Comparison of ENCODE assay signal across 9 cellular contexts in the genomic region with DNA sequence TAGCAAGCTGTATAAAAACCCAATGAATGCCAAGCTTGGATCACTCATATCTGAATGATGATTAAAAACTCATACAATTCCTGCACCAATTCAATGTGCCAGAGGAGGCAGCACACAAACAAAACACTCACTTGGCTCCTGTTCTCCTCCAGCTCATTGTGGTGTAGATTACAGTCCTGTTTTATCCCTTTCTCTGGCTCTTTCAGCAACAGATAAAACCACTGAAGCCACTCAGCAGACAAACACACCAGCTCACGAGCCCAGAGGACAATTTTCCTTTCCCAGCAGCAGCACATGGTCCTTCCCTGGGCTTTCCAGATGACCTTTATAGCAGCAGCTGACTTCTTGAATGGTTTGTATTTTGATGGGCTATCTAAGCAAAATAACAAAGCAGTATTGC.
A peak's percentile ranks its signal among the peaks of the same experiment; 100 is the strongest.
DNase-seq lines count a peak whose midpoint lies in the region; ATAC-seq and TF ChIP-seq lines count a peak whose summit lies in the region.
"Had no signal": no experiment of that assay in that cellular context is flagged by ENCODE, and none has a peak within 500 bp of the region (broad histone marks: within the 10 kb centered on the region; RNA-seq: fewer than 3 reads in every experiment).

No MANE protein-coding gene starts in this region.

- H2AFZ ChIP-seq in PC-3 (ENCODE audit: low read length), result no peak overlapping the region

- DNase-seq in activated CD8-positive, alpha-beta T cell treated with anti-CD3 and anti-CD28 coated beads for 36 hours, result peak; percentile 42
- no peak for DNase-seq in activated CD8-positive, alpha-beta T cell treated with anti-CD3 and anti-CD28 coated beads, Interleukin-2, amount 10 ng/mL, durations not matched to agents 7 days and 5 days
- DNase-seq in PC-3 (peak; percentile 47), globus pallidus (ENCODE audit: low spot score) (peak; percentile 14), thyroid gland (peak in 1 of 2 donors; percentile 6)
- DNase-seq in activated T-cell treated with anti-CD3 and anti-CD28 coated beads, Interleukin-2, amount 50 U/mL, for 1 hour, result no peak
- DNase-seq: activated B cell treated with CpG ODN at 0.5 μM for 24 hours had no signal

- H3K4me3 ChIP-seq in PC-3 (ENCODE audit: low read length) (no peak overlapping the region), thyroid gland (replicated peaks in 1 of 3) (no peak overlapping the region)

- no peak for TF ChIP-seq POLR2A in thyroid gland (IDR thresholded peaks at IDR 0.05)

- H3K4me3 Mint-ChIP-seq in activated CD8-positive, alpha-beta T cell treated with anti-CD3 and anti-CD28 coated beads for 36 hours, result no peak overlapping the region
- H3K4me3 Mint-ChIP-seq in activated CD8-positive, alpha-beta T cell treated with anti-CD3 and anti-CD28 coated beads, Interleukin-2, amount 10 ng/mL, durations not matched to agents 7 days and 5 days, result no peak overlapping the region
- H3K4me3 Mint-ChIP-seq in stimulated activated memory B cell treated with anti-CD40 and anti-IgM and Interleukin-4, amounts not matched to agents 10 μg/mL and 1 μg/mL and 100 μg/mL, for 72 hours, result no peak overlapping the region
- H3K4me3 Mint-ChIP-seq: activated B cell treated with CpG ODN at 0.5 μM for 24 hours had no signal

- H3K9me3 ChIP-seq in PC-3 (ENCODE audit: low read length), result no peaks in the 10 kb centered on the region
- no peaks in the 10 kb centered on the region for H3K9me3 ChIP-seq in thyroid gland

- CTCF ChIA-PET in activated CD8-positive, alpha-beta T cell treated with anti-CD3 and anti-CD28 coated beads for 36 hours (lab: Charles Lee), result interaction anchor here (0.5 to 1.3 kb wide), 9 partner anchors 19 to 990 kb away, joined by 3 to 6 read pairs (median 4); partner anchors contain the start of gene SFRP4
- CTCF ChIA-PET in activated CD8-positive, alpha-beta T cell treated with anti-CD3 and anti-CD28 coated beads, Interleukin-2, amount 10 ng/mL, durations not matched to agents 7 days and 5 days (lab: Charles Lee), result interaction anchor here (0.9 to 1.6 kb wide), 3 partner anchors 17 to 328 kb away, joined by 3 to 5 read pairs (median 4); no protein-coding TSS in a partner anchor
- CTCF ChIA-PET in PC-3 (lab: Charles Lee), result interaction anchor here (0.6 to 1.1 kb wide), 3 partner anchors 150 to 1879 kb away, joined by 3 to 9 read pairs (median 4); partner anchors contain the start of genes EPDR1 and SFRP4

- H3K27ac Mint-ChIP-seq in activated CD8-positive, alpha-beta T cell treated with anti-CD3 and anti-CD28 coated beads for 36 hours, result no peak overlapping the region
- no peak overlapping the region for H3K27ac Mint-ChIP-seq in activated CD8-positive, alpha-beta T cell treated with anti-CD3 and anti-CD28 coated beads, Interleukin-2, amount 10 ng/mL, durations not matched to agents 7 days and 5 days
- H3K27ac Mint-ChIP-seq in stimulated activated memory B cell treated with anti-CD40 and anti-IgM and Interleukin-4, amounts not matched to agents 10 μg/mL and 1 μg/mL and 100 μg/mL, for 72 hours, result no peak overlapping the region
- H3K27ac Mint-ChIP-seq: activated B cell treated with CpG ODN at 0.5 μM for 24 hours had no signal

- H3K4me1 ChIP-seq in PC-3 (ENCODE audit: insufficient read depth, low read length) (no peaks in the 10 kb centered on the region), thyroid gland (no peaks in the 10 kb centered on the region)

- TF ChIP-seq CTCF in activated CD8-positive, alpha-beta T cell treated with anti-CD3 and anti-CD28 coated beads for 36 hours (IDR thresholded peaks at IDR 0.05), result peak; percentile 35
- peak; percentile 66 for TF ChIP-seq CTCF in PC-3 (conservative IDR thresholded peaks at IDR 0.05; ENCODE audit: low read depth, low read length)
- peak in 5 of 6 experiments; percentile 10 to 59 (median 35) for TF ChIP-seq CTCF in thyroid gland (IDR thresholded peaks at IDR 0.05)

- no peaks in the 10 kb centered on the region for H3K9me2 ChIP-seq in PC-3 (replicated peaks; ENCODE audit: low read length)

- WGBS in thyroid gland, 2 donors, result 22 to 29% methylated on average over 1 of the region's 1 CpG

- no peak overlapping the region for H3K4me2 ChIP-seq in PC-3 (ENCODE audit: low read length)

- H3K27me3 ChIP-seq in PC-3 (ENCODE audit: low read length) (0 out of 2 replicates have a peak, but pooled peaks cover 6% of the 10 kb centered on the region), thyroid gland (no peaks in the 10 kb centered on the region)

- H3F3A ChIP-seq in PC-3 (ENCODE audit: low read length, unreplicated experiment), result no peaks in the 10 kb centered on the region

- H3K9me3 Mint-ChIP-seq in activated CD8-positive, alpha-beta T cell treated with anti-CD3 and anti-CD28 coated beads for 36 hours, result no peaks in the 10 kb centered on the region
- no peaks in the 10 kb centered on the region for H3K9me3 Mint-ChIP-seq in activated CD8-positive, alpha-beta T cell treated with anti-CD3 and anti-CD28 coated beads, Interleukin-2, amount 10 ng/mL, durations not matched to agents 7 days and 5 days (ENCODE audit: insufficient read depth)
- no peaks in the 10 kb centered on the region for H3K9me3 Mint-ChIP-seq in stimulated activated memory B cell treated with anti-CD40 and anti-IgM and Interleukin-4, amounts not matched to agents 10 μg/mL and 1 μg/mL and 100 μg/mL, for 72 hours
- H3K9me3 Mint-ChIP-seq: activated B cell treated with CpG ODN at 0.5 μM for 24 hours had no signal

- H3K27me3 Mint-ChIP-seq in activated CD8-positive, alpha-beta T cell treated with anti-CD3 and anti-CD28 coated beads for 36 hours, result peaks cover 6% of the 10 kb centered on the region
- H3K27me3 Mint-ChIP-seq in activated CD8-positive, alpha-beta T cell treated with anti-CD3 and anti-CD28 coated beads, Interleukin-2, amount 10 ng/mL, durations not matched to agents 7 days and 5 days (ENCODE audit: low read depth), result peaks cover 19% of the 10 kb centered on the region
- peaks cover 35% of the 10 kb centered on the region for H3K27me3 Mint-ChIP-seq in stimulated activated memory B cell treated with anti-CD40 and anti-IgM and Interleukin-4, amounts not matched to agents 10 μg/mL and 1 μg/mL and 100 μg/mL, for 72 hours

- H3K9ac ChIP-seq in PC-3 (ENCODE audit: low read length), result no peak overlapping the region

- no peaks in the 10 kb centered on the region for H3K4me1 Mint-ChIP-seq in activated CD8-positive, alpha-beta T cell treated with anti-CD3 and anti-CD28 coated beads for 36 hours (ENCODE audit: low read depth)
- H3K4me1 Mint-ChIP-seq in activated CD8-positive, alpha-beta T cell treated with anti-CD3 and anti-CD28 coated beads, Interleukin-2, amount 10 ng/mL, durations not matched to agents 7 days and 5 days (ENCODE audit: low read depth), result no peaks in the 10 kb centered on the region
- no peaks in the 10 kb centered on the region for H3K4me1 Mint-ChIP-seq in stimulated activated memory B cell treated with anti-CD40 and anti-IgM and Interleukin-4, amounts not matched to agents 10 μg/mL and 1 μg/mL and 100 μg/mL, for 72 hours
- H3K4me1 Mint-ChIP-seq: activated B cell treated with CpG ODN at 0.5 μM for 24 hours had no signal

- no peaks in the 10 kb centered on the region for H3K36me3 Mint-ChIP-seq in activated CD8-positive, alpha-beta T cell treated with anti-CD3 and anti-CD28 coated beads for 36 hours (ENCODE audit: low read depth)
- no peaks in the 10 kb centered on the region for H3K36me3 Mint-ChIP-seq in activated CD8-positive, alpha-beta T cell treated with anti-CD3 and anti-CD28 coated beads, Interleukin-2, amount 10 ng/mL, durations not matched to agents 7 days and 5 days (ENCODE audit: low read depth)
- H3K36me3 Mint-ChIP-seq in stimulated activated memory B cell treated with anti-CD40 and anti-IgM and Interleukin-4, amounts not matched to agents 10 μg/mL and 1 μg/mL and 100 μg/mL, for 72 hours, result no peaks in the 10 kb centered on the region

- H3K27ac ChIP-seq in PC-3 (ENCODE audit: low read length), result no peak overlapping the region
- no peak overlapping the region for H3K27ac ChIP-seq in thyroid gland

- no peaks in the 10 kb centered on the region for H3K79me2 ChIP-seq in PC-3 (ENCODE audit: low read length)

- no peak for ATAC-seq in activated CD8-positive, alpha-beta T cell treated with anti-CD3 and anti-CD28 coated beads for 36 hours
- no peak for ATAC-seq in activated CD8-positive, alpha-beta T cell treated with anti-CD3 and anti-CD28 coated beads, Interleukin-2, amount 10 ng/mL, durations not matched to agents 7 days and 5 days
- ATAC-seq in PC-3 (peak; percentile 84), HG03565 (IDR thresholded peaks at IDR 0.05; ENCODE audit: unreplicated experiment) (no peak)
- no peak for ATAC-seq in stimulated activated memory B cell treated with anti-CD40 and anti-IgM and Interleukin-4, amounts not matched to agents 10 μg/mL and 1 μg/mL and 100 μg/mL, for 72 hours

- no TSS peak for BruUV-seq in PC-3 (replicated peaks; lab: Mats Ljungman, UMichigan)

- H3K36me3 ChIP-seq in PC-3 (ENCODE audit: low read depth, low read length) (no peaks in the 10 kb centered on the region), thyroid gland (no peaks in the 10 kb centered on the region)

- no peaks in the 10 kb centered on the region for H4K20me1 ChIP-seq in PC-3 (ENCODE audit: low read length)

- intact Hi-C loops in activated CD8-positive, alpha-beta T cell treated with anti-CD3 and anti-CD28 coated beads for 36 hours (cut with micrococcal nuclease), result no loop called here
- intact Hi-C loops in PC-3 (cut with micrococcal nuclease), result no loop called here
- intact Hi-C loops in thyroid gland (cut with DNase I), result no loop called here

- POLR2A ChIA-PET in activated CD8-positive, alpha-beta T cell treated with anti-CD3 and anti-CD28 coated beads for 36 hours (lab: Charles Lee), result no interaction called here
- POLR2A ChIA-PET in activated CD8-positive, alpha-beta T cell treated with anti-CD3 and anti-CD28 coated beads, Interleukin-2, amount 10 ng/mL, durations not matched to agents 7 days and 5 days (lab: Charles Lee), result no interaction called here
- POLR2A ChIA-PET in PC-3 (lab: Charles Lee; ENCODE audit: unreplicated experiment), result interaction anchor here (0.6 kb wide), 1 partner anchor 154 kb away, joined by 3 read pairs; no protein-coding TSS in a partner anchor

Comparison
In these comparisons a context has a peak if more than half of its experiments do, and no peak if none do; other contexts are left out.
1. DNase-seq: peak in activated CD8-positive, alpha-beta T cell treated with anti-CD3 and anti-CD28 coated beads for 36 hours (single experiment), PC-3 (single experiment) and globus pallidus (single experiment); none in activated CD8-positive, alpha-beta T cell treated with anti-CD3 and anti-CD28 coated beads, Interleukin-2, amount 10 ng/mL, durations not matched to agents 7 days and 5 days (single experiment) and activated T-cell treated with anti-CD3 and anti-CD28 coated beads, Interleukin-2, amount 50 U/mL, for 1 hour (single experiment).
2. Peak in every context shown above with its lines, with median percentiles within 50 percentile points of each other: CTCF ChIP-seq.